15 cellular contexts compared by ENCODE assay signal in the genomic region with DNA sequence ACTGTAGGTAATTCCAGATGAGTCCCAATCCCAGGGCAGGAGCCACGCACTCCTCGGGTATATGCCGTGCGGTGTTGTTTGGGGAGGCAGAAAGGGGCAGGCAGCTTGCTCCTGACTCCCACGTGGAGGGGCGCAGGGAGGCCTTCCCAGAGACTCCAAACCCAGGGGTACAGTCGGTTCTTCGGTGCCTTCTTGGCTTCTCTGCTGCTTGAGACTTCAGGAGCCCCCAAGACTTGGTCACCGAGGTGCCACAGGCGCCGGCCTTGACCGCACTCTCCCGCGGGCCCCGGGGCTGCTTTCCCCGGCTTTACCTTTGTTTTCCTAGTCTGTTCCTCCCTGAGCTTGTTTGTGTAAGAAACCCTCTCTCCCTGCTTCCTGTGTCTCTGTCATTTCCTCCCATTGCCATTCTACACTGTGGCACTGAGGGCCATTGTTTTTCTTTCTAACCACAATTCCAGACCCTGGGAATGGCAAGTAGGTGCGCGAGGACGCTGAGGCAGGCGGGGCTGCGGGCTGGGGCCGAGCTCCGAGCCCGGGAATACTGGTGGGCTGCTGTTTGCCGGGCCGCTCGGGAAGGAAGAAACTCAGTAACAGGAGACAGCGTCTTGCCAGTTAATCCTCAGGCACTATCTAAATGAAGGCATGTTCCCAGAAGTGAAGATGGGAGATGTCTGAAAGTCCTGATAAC.
DNase-seq lines count a peak whose midpoint lies in the region; ATAC-seq and TF ChIP-seq lines count a peak whose summit lies in the region.
"Had no signal": no experiment of that assay in that cellular context is flagged by ENCODE, and none has a peak within 500 bp of the region (broad histone marks: within the 10 kb centered on the region; RNA-seq: fewer than 3 reads in every experiment).

No MANE protein-coding gene starts in this region.

- CTCF ChIA-PET in Calu3 (lab: Charles Lee) = no interaction called here

- H3K9me3 Mint-ChIP-seq in Calu3 (ENCODE audit: low read depth, unreplicated experiment) = no peaks in the 10 kb centered on the region
- H3K9me3 Mint-ChIP-seq: activated naive CD4-positive, alpha-beta T cell treated with anti-CD3 and anti-CD28 coated beads, Interleukin-2, amount 50 U/mL, for 24 hours; CD8-positive, alpha-beta memory T cell had no signal

- intact Hi-C loops in lower lobe of right lung (cut with DNase I) = no loop called here
- intact Hi-C loops in Calu3 (cut with micrococcal nuclease; ENCODE audit: unreplicated experiment) = no loop called here

- H3K27ac Mint-ChIP-seq in Calu3 (ENCODE audit: unreplicated experiment) = no peak overlapping the region
- H3K27ac Mint-ChIP-seq: activated naive CD4-positive, alpha-beta T cell treated with anti-CD3 and anti-CD28 coated beads, Interleukin-2, amount 50 U/mL, for 24 hours had no signal

- H3K36me3 ChIP-seq in lower lobe of right lung (no peaks in the 10 kb centered on the region), thoracic aorta (no peaks in the 10 kb centered on the region)
- H3K36me3 ChIP-seq: sigmoid colon had no signal

- ATAC-seq in lower lobe of right lung (no peak), thoracic aorta (ENCODE audit: insufficient number of reproducible peaks, low FRiP score, low read depth) (no peak), GM21576 (IDR thresholded peaks at IDR 0.05; ENCODE audit: unreplicated experiment) (no peak)

- TF ChIP-seq CTCF in lower lobe of right lung (IDR thresholded peaks at IDR 0.05) = no peak
- no peak for TF ChIP-seq CTCF in thoracic aorta (IDR thresholded peaks at IDR 0.05)
- TF ChIP-seq CTCF in Calu3 (IDR thresholded peaks at IDR 0.05; ENCODE audit: unreplicated experiment) = no peak

- H3K4me1 ChIP-seq in lower lobe of right lung = no peaks in the 10 kb centered on the region
- H3K4me1 ChIP-seq in thoracic aorta (ENCODE audit: control insufficient read depth in 1 of 2, low read depth in 2 of 2) = no peaks in the 10 kb centered on the region

- no peaks in the 10 kb centered on the region for H3K36me3 Mint-ChIP-seq in Calu3 (ENCODE audit: insufficient read depth, unreplicated experiment)
- H3K36me3 Mint-ChIP-seq: activated naive CD4-positive, alpha-beta T cell treated with anti-CD3 and anti-CD28 coated beads, Interleukin-2, amount 50 U/mL, for 24 hours; CD8-positive, alpha-beta memory T cell had no signal

- H3K9me3 ChIP-seq in lower lobe of right lung (no peaks in the 10 kb centered on the region), thoracic aorta (no peaks in the 10 kb centered on the region)
- H3K9me3 ChIP-seq: sigmoid colon had no signal

- no peaks in the 10 kb centered on the region for H3K4me1 Mint-ChIP-seq in Calu3 (ENCODE audit: low read depth, unreplicated experiment)
- H3K4me1 Mint-ChIP-seq: activated naive CD4-positive, alpha-beta T cell treated with anti-CD3 and anti-CD28 coated beads, Interleukin-2, amount 50 U/mL, for 24 hours; CD8-positive, alpha-beta memory T cell had no signal

- no peak overlapping the region for H3K4me3 Mint-ChIP-seq in Calu3 (ENCODE audit: low read depth, unreplicated experiment)
- H3K4me3 Mint-ChIP-seq: activated naive CD4-positive, alpha-beta T cell treated with anti-CD3 and anti-CD28 coated beads, Interleukin-2, amount 50 U/mL, for 24 hours; CD8-positive, alpha-beta memory T cell had no signal

- H3K27me3 Mint-ChIP-seq in Calu3 (ENCODE audit: unreplicated experiment) = peaks cover 47% of the 10 kb centered on the region

- no TSS peak for BruUV-seq in Calu3 (replicated peaks; lab: Mats Ljungman, UMichigan)

- DNase-seq in DMS53 (lab: John Stamatoyannopoulos, UW) = peak; percentile 34
- DNase-seq in DMS53 treated with DMSO at 0.1 percent for 48 hours (lab: John Stamatoyannopoulos, UW; ENCODE audit: unreplicated experiment) = no peak
- DNase-seq in ecto neural progenitor cell (ENCODE audit: low spot score) = peak; percentile 63
- no peak for DNase-seq in lower lobe of right lung
- no peak for DNase-seq in thoracic aorta (ENCODE audit: low spot score)
- no peak for DNase-seq in putamen (ENCODE audit: low spot score)
- DNase-seq in Calu3 = no peak
- DNase-seq: CD8-positive, alpha-beta memory T cell; cortex of kidney; NCI-H510A; Right ventricle myocardium superior; sigmoid colon had no signal

- peaks cover 14% of the 10 kb centered on the region for H3K27me3 ChIP-seq in lower lobe of right lung (ENCODE audit: low read depth)
- H3K27me3 ChIP-seq in thoracic aorta (replicated peaks; ENCODE audit: insufficient read depth) = no peaks in the 10 kb centered on the region
- H3K27me3 ChIP-seq: sigmoid colon had no signal

- peak overlapping the region; percentile 12 for H3K4me3 ChIP-seq in lower lobe of right lung
- H3K4me3 ChIP-seq in thoracic aorta = peak overlapping the region; percentile 6

- H3K27ac ChIP-seq in lower lobe of right lung = no peak overlapping the region
- H3K27ac ChIP-seq in thoracic aorta = no peak overlapping the region
- H3K27ac ChIP-seq: 22Rv1, sigmoid colon had no signal

Comparison
In these comparisons a context has a peak if more than half of its experiments do, and no peak if none do; other contexts are left out.
1. DNase-seq: peak in DMS53 (single experiment) and ecto neural progenitor cell (single experiment); none in DMS53 treated with DMSO at 0.1 percent for 48 hours (single experiment), lower lobe of right lung (single experiment), thoracic aorta (single experiment), putamen (single experiment) and Calu3 (single experiment).